ENCODE assay signal across 13 cellular contexts in genomic region chr6:4914412-4915159, GRCh38.
A peak's percentile ranks its signal among the peaks of the same experiment; 100 is the strongest.
DNase-seq lines count a peak whose midpoint lies in the region; ATAC-seq and TF ChIP-seq lines count a peak whose summit lies in the region.
"Had no signal": no experiment of that assay in that cellular context is flagged by ENCODE, and none has a peak within 500 bp of the region (broad histone marks: within the 10 kb centered on the region; RNA-seq: fewer than 3 reads in every experiment).

No MANE protein-coding gene starts in this region.

- no peaks in the 10 kb centered on the region for H3K4me1 ChIP-seq in neuronal stem cell (ENCODE audit: control insufficient read depth in 2 of 2, insufficient read depth in 1 of 2, low read depth in 1 of 2, low read length in 2 of 2)
- peaks cover 0 to 13% of the 10 kb centered on the region in 2 donors for H3K4me1 ChIP-seq in adrenal gland (replicated peaks in 1 of 2)

- no peak overlapping the region for H3K14ac ChIP-seq in neuronal stem cell (ENCODE audit: low read length)

- H3K18ac ChIP-seq in neuronal stem cell (ENCODE audit: low read length) = no peak overlapping the region

- H3K9ac ChIP-seq in neuronal stem cell (ENCODE audit: low read depth, low read length, poor library complexity) = no peak overlapping the region

- no peak overlapping the region for H3K4ac ChIP-seq in neuronal stem cell (ENCODE audit: low read length)

- no peak overlapping the region for H2BK12ac ChIP-seq in neuronal stem cell (ENCODE audit: low read length)

- H2BK15ac ChIP-seq in neuronal stem cell (ENCODE audit: low read length) = no peak overlapping the region

- no peak overlapping the region for H3K23ac ChIP-seq in neuronal stem cell (ENCODE audit: low read depth, low read length, poor library complexity)

- H3K9me3 Mint-ChIP-seq in activated T-cell treated with anti-CD3 and anti-CD28 coated beads, Interleukin-2, amount 50 U/mL, for 72 hours = no peaks in the 10 kb centered on the region

- H3K4me3 Mint-ChIP-seq in activated T-cell treated with anti-CD3 and anti-CD28 coated beads, Interleukin-2, amount 50 U/mL, for 72 hours = peak overlapping the region; percentile 14 to 23

- H3K4me2 ChIP-seq in neuronal stem cell (ENCODE audit: insufficient read depth, low read length, poor library complexity, severe bottlenecking) = no peak overlapping the region

- no peaks in the 10 kb centered on the region for H3K27me3 Mint-ChIP-seq in activated T-cell treated with anti-CD3 and anti-CD28 coated beads, Interleukin-2, amount 50 U/mL, for 72 hours (ENCODE audit: low read depth)

- peaks cover 6% of the 10 kb centered on the region for H3K79me1 ChIP-seq in neuronal stem cell (ENCODE audit: low read depth, low read length)

- no peak for TF ChIP-seq POLR2A in adrenal gland (IDR thresholded peaks at IDR 0.05)

- no peak for TF ChIP-seq CTCF in adrenal gland (IDR thresholded peaks at IDR 0.05)

- peaks cover 0 to 18% of the 10 kb centered on the region in 2 donors for H3K36me3 ChIP-seq in neuronal stem cell (replicated peaks in 1 of 2; ENCODE audit: control insufficient read depth in 2 of 2, insufficient read depth in 2 of 2, low read length in 2 of 2)
- no peaks in the 10 kb centered on the region for H3K36me3 ChIP-seq in adrenal gland (replicated peaks in 1 of 2)
- H3K36me3 ChIP-seq: upper lobe of left lung had no signal

- H3K27ac ChIP-seq in neuronal stem cell (replicated peaks; ENCODE audit: low read length) = no peak overlapping the region
- no peak overlapping the region for H3K27ac ChIP-seq in adrenal gland
- H3K27ac ChIP-seq: upper lobe of left lung had no signal

- no peak overlapping the region for H2AFZ ChIP-seq in neuronal stem cell (ENCODE audit: low read length)

- H3K4me3 ChIP-seq in neuronal stem cell (ENCODE audit: low read length in 2 of 2) (no peak overlapping the region), adrenal gland (no peak overlapping the region)
- H3K4me3 ChIP-seq: lung, upper lobe of left lung had no signal

- H2AK5ac ChIP-seq in neuronal stem cell (ENCODE audit: low read depth, low read length) = no peak overlapping the region

- WGBS in neuronal stem cell (ENCODE audit: extremely low coverage in 2 of 2, insufficient read length in 2 of 2, insufficient replicate concordance in 1 of 2), 2 donors = no CpG with 5 or more reads among the region's 14 CpGs
- 62 to 77% (median 68%) methylated on average over 14 of the region's 14 CpGs for WGBS in adrenal gland, 4 donors

- peak; percentile 20 for DNase-seq in NCI-H2227 treated with DMSO at 0.1 percent for 48 hours (lab: John Stamatoyannopoulos, UW)
- DNase-seq in NCI-H2227 (lab: John Stamatoyannopoulos, UW; ENCODE audit: unreplicated experiment) = no peak
- DNase-seq in activated T-cell treated with anti-CD3 and anti-CD28 coated beads, Interleukin-2, amount 50 U/mL, for 72 hours = peak; percentile 26 to 29
- DNase-seq in head of caudate nucleus = peak in 34 of 42 donors; percentile 22 to 84 (median 52)
- DNase-seq in stimulated activated CD8-positive, alpha-beta memory T cell treated with anti-CD3 and anti-CD28 coated beads, Interleukin-4, amount 100 ng/mL, for 24 hours (ENCODE audit: low read depth) = peak; percentile 20
- no peak for DNase-seq in neuronal stem cell (ENCODE audit: low spot score)
- DNase-seq in adrenal gland = no peak
- DNase-seq: activated effector memory CD4-positive, alpha-beta T cell treated with Interleukin-2 at 50 U/mL for 16 hours; KBM-7; stimulated activated CD4-positive, alpha-beta T cell treated with anti-CD3 and anti-CD28 coated beads, Interleukin-4, amount 100 ng/mL, for 1 hour; upper lobe of left lung had no signal

- intact Hi-C loops in head of caudate nucleus (cut with DNase I) = no loop called here
- intact Hi-C loops in adrenal gland (cut with DNase I) = no loop called here

- no peak overlapping the region for H4K8ac ChIP-seq in neuronal stem cell (ENCODE audit: low read depth, low read length)

- H3K9me3 ChIP-seq in neuronal stem cell (replicated peaks in 1 of 2; ENCODE audit: control insufficient read depth in 2 of 2, insufficient read depth in 1 of 2, low read depth in 1 of 2, low read length in 2 of 2) (peaks cover 0 to 5% of the 10 kb centered on the region in 2 donors), adrenal gland (replicated peaks in 1 of 3) (no peaks in the 10 kb centered on the region)
- H3K9me3 ChIP-seq: upper lobe of left lung had no signal

- ATAC-seq in activated T-cell treated with anti-CD3 and anti-CD28 coated beads, Interleukin-2, amount 50 U/mL, for 72 hours (replicated peaks in 1 of 2) = peak; percentile 79 to 84
- ATAC-seq in HG02588 (IDR thresholded peaks at IDR 0.05; ENCODE audit: unreplicated experiment) = no peak

- no peak overlapping the region for H3K27ac Mint-ChIP-seq in activated T-cell treated with anti-CD3 and anti-CD28 coated beads, Interleukin-2, amount 50 U/mL, for 72 hours

- H2BK120ac ChIP-seq in neuronal stem cell (ENCODE audit: low read depth, low read length) = no peak overlapping the region

- H3K27me3 ChIP-seq in neuronal stem cell (ENCODE audit: control insufficient read depth in 3 of 3, insufficient read depth in 3 of 3, low read depth in 1 of 3, low read length in 3 of 3) (no peaks in the 10 kb centered on the region), adrenal gland (no peaks in the 10 kb centered on the region)
- H3K27me3 ChIP-seq: upper lobe of left lung had no signal

- peaks cover 0 to 2% of the 10 kb centered on the region in 2 donors for H3K36me3 Mint-ChIP-seq in activated T-cell treated with anti-CD3 and anti-CD28 coated beads, Interleukin-2, amount 50 U/mL, for 72 hours (ENCODE audit: insufficient read depth in 2 of 2)

- H4K91ac ChIP-seq in neuronal stem cell (ENCODE audit: low read depth, low read length, poor library complexity) = no peak overlapping the region

- H3K4me1 Mint-ChIP-seq in activated T-cell treated with anti-CD3 and anti-CD28 coated beads, Interleukin-2, amount 50 U/mL, for 72 hours (ENCODE audit: low read depth) = peaks cover 53% of the 10 kb centered on the region

- H2BK5ac ChIP-seq in neuronal stem cell (ENCODE audit: low read length) = no peak overlapping the region

Comparison
In these comparisons a context has a peak if more than half of its experiments do, and no peak if none do; other contexts are left out.
1. DNase-seq: peak in NCI-H2227 treated with DMSO at 0.1 percent for 48 hours (single experiment), activated T-cell treated with anti-CD3 and anti-CD28 coated beads, Interleukin-2, amount 50 U/mL, for 72 hours (2 of 2), head of caudate nucleus (34 of 42) and stimulated activated CD8-positive, alpha-beta memory T cell treated with anti-CD3 and anti-CD28 coated beads, Interleukin-4, amount 100 ng/mL, for 24 hours (single experiment); none in NCI-H2227 (single experiment), neuronal stem cell (single experiment) and adrenal gland (0 of 7).